Comparison of ENCODE assay signal across 28 cellular contexts in genomic region chr5:66529704-66530103, GRCh38.
"Had no signal": no experiment of that assay in that cellular context is flagged by ENCODE, and none has a peak within 500 bp of the region (broad histone marks: within the 10 kb centered on the region; RNA-seq: fewer than 3 reads in every experiment).

No MANE protein-coding gene starts in this region.

- H3K27ac Mint-ChIP-seq: immature natural killer cell; naive thymus-derived CD4-positive, alpha-beta T cell; nephron; neural progenitor cell; progenitor cell of endocrine pancreas; stimulated activated effector memory CD8-positive, alpha-beta T cell treated with anti-CD3 and anti-CD28 coated beads, Interleukin-12 subunit alpha, Interleukin-12 subunit beta, amount 100 ng/mL, for 72 hours; type B pancreatic cell had no signal

- H3K36me3 Mint-ChIP-seq: immature natural killer cell; naive thymus-derived CD4-positive, alpha-beta T cell; neural progenitor cell; stimulated activated effector memory CD8-positive, alpha-beta T cell treated with anti-CD3 and anti-CD28 coated beads, Interleukin-12 subunit alpha, Interleukin-12 subunit beta, amount 100 ng/mL, for 72 hours; type B pancreatic cell had no signal

- H3K4me1 Mint-ChIP-seq: immature natural killer cell; naive thymus-derived CD4-positive, alpha-beta T cell; neural progenitor cell; stimulated activated effector memory CD8-positive, alpha-beta T cell treated with anti-CD3 and anti-CD28 coated beads, Interleukin-12 subunit alpha, Interleukin-12 subunit beta, amount 100 ng/mL, for 72 hours had no signal

- H3K27ac ChIP-seq: coronary artery, esophagus muscularis mucosa, foreskin keratinocyte, gastroesophageal sphincter, heart right ventricle, neural progenitor cell, parathyroid adenoma, sigmoid colon, testis, tibial artery had no signal

- DNase-seq: dermis blood vessel endothelial cell; effector memory CD4-positive, alpha-beta T cell; foreskin keratinocyte; heart right ventricle; hippocampal formation; immature natural killer cell; islet precursor cell; kidney glomerular epithelial cell; left colon; mesendoderm; midbrain; naive thymus-derived CD4-positive, alpha-beta T cell; sigmoid colon; stimulated activated CD4-positive, alpha-beta T cell treated with anti-CD3 and anti-CD28 coated beads, Interleukin-2, amount 100 ng/mL, for 24 hours; stimulated activated CD4-positive, alpha-beta T cell treated with anti-CD3 and anti-CD28 coated beads, Interleukin-4, amount 100 ng/mL, for 24 hours; stimulated activated naive CD8-positive, alpha-beta T cell treated with anti-CD3 and anti-CD28 coated beads, Interleukin-15, Interleukin-2, amounts not matched to agents 100 U/mL and 50 U/mL, for 24 hours; substantia nigra; testis; tibial artery had no signal

- H3K9me3 ChIP-seq: esophagus muscularis mucosa, gastroesophageal sphincter, heart right ventricle, sigmoid colon, testis, tibial artery had no signal

- ATAC-seq: foreskin keratinocyte; gastroesophageal sphincter; left colon; naive thymus-derived CD4-positive, alpha-beta T cell; stimulated activated effector memory CD8-positive, alpha-beta T cell treated with anti-CD3 and anti-CD28 coated beads, Interleukin-12 subunit alpha, Interleukin-12 subunit beta, amount 100 ng/mL, for 72 hours; stimulated activated naive CD8-positive, alpha-beta T cell treated with anti-CD3 and anti-CD28 coated beads, Interleukin-15, Interleukin-2, amounts not matched to agents 100 U/mL and 50 U/mL, for 24 hours had no signal

- H3K9me3 Mint-ChIP-seq: neural progenitor cell; stimulated activated effector memory CD8-positive, alpha-beta T cell treated with anti-CD3 and anti-CD28 coated beads, Interleukin-12 subunit alpha, Interleukin-12 subunit beta, amount 100 ng/mL, for 72 hours; type B pancreatic cell had no signal

- H3K4me3 ChIP-seq: coronary artery, esophagus muscularis mucosa, gastroesophageal sphincter, heart right ventricle, neural progenitor cell, sigmoid colon, testis, tibial artery had no signal

- H3K4me1 ChIP-seq: esophagus muscularis mucosa, foreskin keratinocyte, gastroesophageal sphincter, heart right ventricle, neural progenitor cell, parathyroid adenoma, sigmoid colon, testis had no signal

- H3K27me3 ChIP-seq: esophagus muscularis mucosa, gastroesophageal sphincter, heart right ventricle, neural progenitor cell, sigmoid colon, testis, tibial artery had no signal

- H3K4me3 Mint-ChIP-seq: immature natural killer cell; naive thymus-derived CD4-positive, alpha-beta T cell; nephron; neural progenitor cell; stimulated activated effector memory CD8-positive, alpha-beta T cell treated with anti-CD3 and anti-CD28 coated beads, Interleukin-12 subunit alpha, Interleukin-12 subunit beta, amount 100 ng/mL, for 72 hours; type B pancreatic cell had no signal

- H3K36me3 ChIP-seq: esophagus muscularis mucosa, gastroesophageal sphincter, heart right ventricle, neural progenitor cell, sigmoid colon, tibial artery had no signal
